ENCODE assay signal across 3 cellular contexts in genomic region chr16:15421696-15422095, GRCh38. TPM values are rescaled to one million over a fixed set of nuclear protein-coding genes. Genes with fewer than 3 reads are reported as not detected.
"Had no signal": no experiment of that assay in that cellular context is flagged by ENCODE, and none has a peak within 500 bp of the region (broad histone marks: within the 10 kb centered on the region; RNA-seq: fewer than 3 reads in every experiment).

No MANE protein-coding gene starts in this region.

RNA-seq across cellular contexts. Expression of gene MPV17L, which starts 26.1 kb away (rescaled TPM):
- total RNA-seq: activated CD4-positive, alpha-beta memory T cell treated with anti-CD3 and anti-CD28 coated beads for 36 hours; activated naive CD8-positive, alpha-beta T cell treated with anti-CD3 and anti-CD28 coated beads, Interleukin-2, amount 10 ng/mL, durations not matched to agents 7 days and 5 days had no signal

RNA-seq across cellular contexts. Expression of gene NPIPA5, which starts 43.6 kb away (rescaled TPM):
- total RNA-seq: ascending aorta had no signal
